In the genomic region with DNA sequence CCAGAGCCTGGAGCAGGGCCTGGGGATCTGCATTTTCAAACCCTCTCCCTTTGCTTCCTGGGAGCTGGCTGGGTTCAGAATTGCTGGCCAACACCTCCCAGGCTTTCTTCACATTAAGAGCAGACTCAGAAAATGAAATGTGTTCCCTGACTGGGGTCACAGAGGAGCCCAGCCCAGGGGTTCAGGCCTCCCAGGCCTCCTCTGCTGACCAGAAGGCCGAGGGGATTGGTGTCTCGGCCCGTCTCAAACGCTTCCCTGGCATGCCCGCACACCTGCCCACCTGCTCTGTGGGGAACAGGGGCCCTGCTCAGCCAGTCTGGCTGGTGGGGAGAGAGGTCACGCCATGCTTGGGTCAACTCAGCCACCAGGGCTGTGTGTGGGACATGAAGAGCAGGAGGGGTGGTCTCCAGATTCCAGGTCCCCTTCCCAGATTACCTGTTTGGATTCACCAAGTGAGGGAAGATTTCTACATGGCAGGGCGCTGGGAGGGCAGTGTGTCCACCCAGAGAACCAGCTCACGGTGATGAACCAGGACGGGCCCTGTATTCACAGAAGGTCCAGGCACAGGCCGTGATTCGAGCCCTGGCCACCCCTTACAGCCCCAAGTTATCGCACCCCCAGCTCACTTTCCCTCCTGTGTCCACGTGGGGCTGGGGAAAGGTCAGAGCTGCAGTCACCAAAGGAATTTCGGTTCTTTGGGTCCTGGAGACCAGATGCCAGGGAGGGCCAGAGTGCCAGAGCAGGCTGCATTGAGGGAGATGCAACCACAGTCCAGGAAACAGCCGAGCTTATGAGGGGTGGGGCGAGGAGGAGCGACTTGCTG, we compare ENCODE assay signal across 20 cellular contexts. TPM values are rescaled to one million over a fixed set of nuclear protein-coding genes. Genes with fewer than 3 reads are reported as not detected.
DNase-seq lines count a peak whose midpoint lies in the region; ATAC-seq and TF ChIP-seq lines count a peak whose summit lies in the region.
"Had no signal": no experiment of that assay in that cellular context is flagged by ENCODE, and none has a peak within 500 bp of the region (broad histone marks: within the 10 kb centered on the region; RNA-seq: fewer than 3 reads in every experiment).

No MANE protein-coding gene starts in this region.

- no peak overlapping the region for H3K4me3 Mint-ChIP-seq in stimulated activated effector memory CD8-positive, alpha-beta T cell treated with anti-CD3 and anti-CD28 coated beads, Interleukin-12 subunit alpha, Interleukin-12 subunit beta, amount 100 ng/mL, for 72 hours
- no peak overlapping the region for H3K4me3 Mint-ChIP-seq in stimulated activated naive B cell treated with anti-CD40 and anti-IgM and Interleukin-4, amounts not matched to agents 10 μg/mL and 1 μg/mL and 100 μg/mL, for 72 hours
- H3K4me3 Mint-ChIP-seq: CD8-positive, alpha-beta memory T cell had no signal

- peak overlapping the region; percentile 81 for H3K27ac Mint-ChIP-seq in stimulated activated effector memory CD8-positive, alpha-beta T cell treated with anti-CD3 and anti-CD28 coated beads, Interleukin-12 subunit alpha, Interleukin-12 subunit beta, amount 100 ng/mL, for 72 hours
- no peak overlapping the region for H3K27ac Mint-ChIP-seq in stimulated activated naive B cell treated with anti-CD40 and anti-IgM and Interleukin-4, amounts not matched to agents 10 μg/mL and 1 μg/mL and 100 μg/mL, for 72 hours

- peaks cover 44% of the 10 kb centered on the region for H3K4me1 Mint-ChIP-seq in stimulated activated effector memory CD8-positive, alpha-beta T cell treated with anti-CD3 and anti-CD28 coated beads, Interleukin-12 subunit alpha, Interleukin-12 subunit beta, amount 100 ng/mL, for 72 hours
- peaks cover 13 to 29% of the 10 kb centered on the region in 2 donors for H3K4me1 Mint-ChIP-seq in stimulated activated naive B cell treated with anti-CD40 and anti-IgM and Interleukin-4, amounts not matched to agents 10 μg/mL and 1 μg/mL and 100 μg/mL, for 72 hours

- intact Hi-C loops in heart left ventricle (cut with DNase I): loop anchor here in 9 of 10 donors (2.0 to 10.0 kb wide), 15 partner anchors 54 to 336 kb away; a partner anchor contains a TSS
- intact Hi-C loops in Right ventricle myocardium inferior (cut with DNase I): loop anchor here (2.0 to 10.0 kb wide), 6 partner anchors 54 to 424 kb away; a partner anchor contains a TSS

- H3K36me3 Mint-ChIP-seq in stimulated activated effector memory CD8-positive, alpha-beta T cell treated with anti-CD3 and anti-CD28 coated beads, Interleukin-12 subunit alpha, Interleukin-12 subunit beta, amount 100 ng/mL, for 72 hours: no peaks in the 10 kb centered on the region
- H3K36me3 Mint-ChIP-seq in stimulated activated naive B cell treated with anti-CD40 and anti-IgM and Interleukin-4, amounts not matched to agents 10 μg/mL and 1 μg/mL and 100 μg/mL, for 72 hours: no peaks in the 10 kb centered on the region
- H3K36me3 Mint-ChIP-seq: CD8-positive, alpha-beta memory T cell had no signal

- no peak for TF ChIP-seq CTCF in heart left ventricle (IDR thresholded peaks at IDR 0.05)
- no peak for TF ChIP-seq CTCF in lung (IDR thresholded peaks at IDR 0.05; ENCODE audit: control extremely low read depth, extremely low read depth)

- no peaks in the 10 kb centered on the region for H3K9me3 ChIP-seq in heart left ventricle
- no peaks in the 10 kb centered on the region for H3K9me3 ChIP-seq in NT2/D1 (ENCODE audit: insufficient read depth, low read length)
- no peaks in the 10 kb centered on the region for H3K9me3 ChIP-seq in lung (ENCODE audit: control insufficient read depth in 2 of 2, insufficient read depth in 1 of 2, low read length in 1 of 2)
- H3K9me3 ChIP-seq: A549, SJSA1 had no signal

- TF ChIP-seq POLR2A in heart left ventricle (IDR thresholded peaks at IDR 0.05): no peak

- peak overlapping the region; percentile 38 to 91 (median 84) for H3K27ac ChIP-seq in heart left ventricle
- H3K27ac ChIP-seq in lung (ENCODE audit: low read depth in 1 of 2, low read length in 1 of 2): peak overlapping the region; percentile 37 to 52
- H3K27ac ChIP-seq: PC-9, RWPE1, SJSA1 had no signal

- no peaks in the 10 kb centered on the region for H3K36me3 ChIP-seq in heart left ventricle
- H3K36me3 ChIP-seq in NT2/D1 (ENCODE audit: insufficient read depth, insufficient read length, low read length): no peaks in the 10 kb centered on the region
- no peaks in the 10 kb centered on the region for H3K36me3 ChIP-seq in lung (ENCODE audit: control insufficient read depth in 2 of 2, insufficient read depth in 2 of 2, low read length in 2 of 2)
- H3K36me3 ChIP-seq: SJSA1 had no signal

- peak overlapping the region; percentile 32 for H3K9ac ChIP-seq in NT2/D1 (ENCODE audit: insufficient read length, low read depth)

- H3K4me1 ChIP-seq in heart left ventricle: peaks cover 6 to 45% (median 23%) of the 10 kb centered on the region in 12 donors
- peaks cover 5% of the 10 kb centered on the region for H3K4me1 ChIP-seq in NT2/D1 (ENCODE audit: insufficient read depth, insufficient read length)
- peaks cover 0 to 23% of the 10 kb centered on the region in 2 donors for H3K4me1 ChIP-seq in lung (ENCODE audit: control insufficient read depth in 2 of 2, insufficient read depth in 2 of 2, low read length in 2 of 2)
- H3K4me1 ChIP-seq: A549 had no signal

- peaks cover 10 to 51% of the 10 kb centered on the region in 2 donors for H3K27me3 Mint-ChIP-seq in stimulated activated naive B cell treated with anti-CD40 and anti-IgM and Interleukin-4, amounts not matched to agents 10 μg/mL and 1 μg/mL and 100 μg/mL, for 72 hours

- H3K27me3 ChIP-seq in heart left ventricle (no peaks in the 10 kb centered on the region), NT2/D1 (ENCODE audit: insufficient read depth, insufficient read length) (no peaks in the 10 kb centered on the region), lung (ENCODE audit: control insufficient read depth, insufficient read depth) (no peaks in the 10 kb centered on the region)
- H3K27me3 ChIP-seq: SJSA1 had no signal

- H3K9me3 Mint-ChIP-seq in stimulated activated effector memory CD8-positive, alpha-beta T cell treated with anti-CD3 and anti-CD28 coated beads, Interleukin-12 subunit alpha, Interleukin-12 subunit beta, amount 100 ng/mL, for 72 hours: no peaks in the 10 kb centered on the region
- H3K9me3 Mint-ChIP-seq in stimulated activated naive B cell treated with anti-CD40 and anti-IgM and Interleukin-4, amounts not matched to agents 10 μg/mL and 1 μg/mL and 100 μg/mL, for 72 hours: no peaks in the 10 kb centered on the region
- H3K9me3 Mint-ChIP-seq: CD8-positive, alpha-beta memory T cell had no signal

- DNase-seq in heart left ventricle (no peak), Right ventricle myocardium inferior (ENCODE audit: missing footprints) (no peak), NT2/D1 (ENCODE audit: low read depth, low spot score) (no peak), lung (ENCODE audit: low spot score) (no peak), COR-L47 (lab: John Stamatoyannopoulos, UW) (no peak), NCI-H526 (lab: John Stamatoyannopoulos, UW) (no peak)
- no peak for DNase-seq in stimulated activated effector memory CD8-positive, alpha-beta T cell treated with anti-CD3 and anti-CD28 coated beads, Interleukin-12 subunit alpha, Interleukin-12 subunit beta, amount 100 ng/mL, for 72 hours (ENCODE audit: low spot score in 2 of 2)
- no peak for DNase-seq in stimulated activated naive B cell treated with anti-CD40 and anti-IgM and Interleukin-4, amounts not matched to agents 10 μg/mL and 1 μg/mL and 100 μg/mL, for 72 hours
- DNase-seq: CD8-positive, alpha-beta memory T cell; DMS79; GOT3; NCI-H187; NCI-H2107; NCI-H2227 treated with DMSO at 0.1 percent for 48 hours; NCI-H510A treated with DMSO at 0.1 percent for 48 hours; PC-9 had no signal

- ATAC-seq in heart left ventricle (no peak), Right ventricle myocardium inferior (no peak), lung (ENCODE audit: insufficient read depth, low FRiP score) (no peak)
- ATAC-seq in stimulated activated effector memory CD8-positive, alpha-beta T cell treated with anti-CD3 and anti-CD28 coated beads, Interleukin-12 subunit alpha, Interleukin-12 subunit beta, amount 100 ng/mL, for 72 hours: no peak
- no peak for ATAC-seq in stimulated activated naive B cell treated with anti-CD40 and anti-IgM and Interleukin-4, amounts not matched to agents 10 μg/mL and 1 μg/mL and 100 μg/mL, for 72 hours (replicated peaks)
- ATAC-seq: A549, K562 had no signal

- WGBS in heart left ventricle, 4 donors: 80 to 84% (median 83%) methylated on average over 11 to 17 of the region's 17 CpGs
- 81 to 84% methylated on average over 17 of the region's 17 CpGs for WGBS in lung, 2 donors

- H3K4me3 ChIP-seq in heart left ventricle (peak overlapping the region in 8 of 12 donors; percentile 26 to 43 (median 34)), NT2/D1 (ENCODE audit: insufficient read length, low read depth) (no peak overlapping the region), lung (no peak overlapping the region)
- H3K4me3 ChIP-seq: A549, K562, PC-9, SJSA1 had no signal

RNA-seq across cellular contexts. Expression of a gene that starts 55.2 kb away (rescaled TPM):
- total RNA-seq in heart left ventricle: 10 to 100 TPM in 8 of 9 donors, 1 to 10 TPM in 1; 9.7 to 37.0 (median 14.6) TPM
- polyA plus RNA-seq in heart left ventricle: 1 to 10 TPM; 8.6 to 8.7 TPM
- total RNA-seq in Right ventricle myocardium inferior: 13.0 TPM
- total RNA-seq in lung: 10 to 100 TPM; 28.1 to 55.5 TPM
- 10 to 100 TPM; 19.3 to 52.4 TPM for polyA plus RNA-seq in lung

Comparison
In these comparisons a context has a peak if more than half of its experiments do, and no peak if none do; other contexts are left out.
1. H3K4me3 ChIP-seq: peak in heart left ventricle (8 of 12); none in NT2/D1 (single experiment) and lung (single experiment).